18 cellular contexts compared by ENCODE assay signal in the genomic region with DNA sequence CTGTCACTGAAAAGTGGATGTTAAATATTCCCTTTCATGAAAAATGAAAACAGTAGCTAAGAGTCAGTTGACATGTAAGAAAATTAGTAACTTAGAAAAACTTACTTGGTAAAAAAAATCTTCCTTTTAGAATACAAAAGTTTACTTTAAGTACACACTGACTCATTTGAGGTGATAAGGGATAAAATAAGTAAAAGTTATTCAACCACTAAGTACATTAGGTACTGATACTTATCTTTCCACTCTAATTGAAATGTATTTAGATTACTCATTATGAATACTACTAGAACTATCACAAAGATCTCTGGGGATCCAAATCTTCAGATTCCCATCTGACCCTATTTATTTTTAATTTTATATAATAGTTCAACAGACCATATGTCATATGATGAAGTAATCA. TPM values are rescaled to one million over a fixed set of nuclear protein-coding genes. Genes with fewer than 3 reads are reported as not detected.
DNase-seq lines count a peak whose midpoint lies in the region; ATAC-seq, FAIRE-seq and TF ChIP-seq lines count a peak whose summit lies in the region.
"Had no signal": no experiment of that assay in that cellular context is flagged by ENCODE, and none has a peak within 500 bp of the region (broad histone marks: within the 10 kb centered on the region; RNA-seq: fewer than 3 reads in every experiment).

No MANE protein-coding gene starts in this region.

- dilution Hi-C loops in IMR-90 (cut with HindIII; ENCODE audit: low sequenced_read_pairs, unreplicated experiment), result no loop called here

- H2AFZ ChIP-seq in IMR-90 (replicated peaks; ENCODE audit: low read length, poor library complexity) (no peak overlapping the region), astrocyte (ENCODE audit: low read depth, low read length) (no peak overlapping the region)
- H2AFZ ChIP-seq: GM23248 had no signal

- H3K9ac ChIP-seq in IMR-90 (ENCODE audit: low read depth, low read length) (no peak overlapping the region), astrocyte (ENCODE audit: low read length) (no peak overlapping the region)
- H3K9ac ChIP-seq: GM23248 had no signal

- H3K27me3 ChIP-seq in IMR-90 (ENCODE audit: control insufficient read depth, insufficient read depth, low read length) (no peaks in the 10 kb centered on the region), astrocyte (ENCODE audit: insufficient read depth, low read length) (no peaks in the 10 kb centered on the region), tibial nerve (no peaks in the 10 kb centered on the region)

- TF ChIP-seq CTCF in IMR-90 (conservative IDR thresholded peaks at IDR 0.05; ENCODE audit: low read depth, low read length) (no peak), astrocyte (IDR thresholded peaks at IDR 0.05; ENCODE audit: insufficient read depth, low read depth, low read length) (no peak), tibial nerve (IDR thresholded peaks at IDR 0.05) (no peak)
- no peak for TF ChIP-seq CTCF in activated CD8-positive, alpha-beta T cell treated with anti-CD3 and anti-CD28 coated beads for 36 hours (IDR thresholded peaks at IDR 0.05)

- TF ChIP-seq RAD21 in IMR-90 (IDR thresholded peaks at IDR 0.05; ENCODE audit: low read length), result no peak

- peaks cover 2% of the 10 kb centered on the region; the same call in 1 of the 2 replicates for H3K36me3 ChIP-seq in IMR-90 (ENCODE audit: control insufficient read depth, insufficient read depth, low read length)
- H3K36me3 ChIP-seq in astrocyte (ENCODE audit: insufficient read depth, low read length), result no peaks in the 10 kb centered on the region
- peaks cover 0 to 78% (median 5%) of the 10 kb centered on the region in 3 donors for H3K36me3 ChIP-seq in tibial nerve

- TF ChIP-seq EP300 in tibial nerve (IDR thresholded peaks at IDR 0.05), result no peak

- ATAC-seq in IMR-90 (ENCODE audit: low read depth) (no peak), HG02678 (IDR thresholded peaks at IDR 0.05; ENCODE audit: unreplicated experiment) (no peak)
- ATAC-seq in activated CD8-positive, alpha-beta T cell treated with anti-CD3 and anti-CD28 coated beads for 36 hours, result no peak
- ATAC-seq: CD8-positive, alpha-beta T cell; GM12878; HepG2 had no signal

- H3K4me1 Mint-ChIP-seq in astrocyte (ENCODE audit: low read depth, unreplicated experiment), result no peaks in the 10 kb centered on the region
- peaks cover 5% of the 10 kb centered on the region for H3K4me1 Mint-ChIP-seq in activated CD8-positive, alpha-beta T cell treated with anti-CD3 and anti-CD28 coated beads for 36 hours (ENCODE audit: low read depth)
- H3K4me1 Mint-ChIP-seq: CD14-positive monocyte had no signal

- no peak overlapping the region for H3K23ac ChIP-seq in IMR-90 (ENCODE audit: low read depth, low read length)

- no TSS peak for BruUV-seq in IMR-90 (replicated peaks; lab: Mats Ljungman, UMichigan)

- no peaks in the 10 kb centered on the region for H3K79me1 ChIP-seq in IMR-90 (ENCODE audit: low read depth in 1 of 2, low read length in 2 of 2)

- H3K4me2 ChIP-seq in IMR-90 (ENCODE audit: low read depth, low read length) (no peak overlapping the region), astrocyte (ENCODE audit: low read length) (no peak overlapping the region)

- no peak overlapping the region for H2BK120ac ChIP-seq in IMR-90 (ENCODE audit: low read depth, low read length)

- no peaks in the 10 kb centered on the region for H3K4me1 ChIP-seq in IMR-90 (ENCODE audit: control insufficient read depth, insufficient read depth, low read length)
- H3K4me1 ChIP-seq in astrocyte (ENCODE audit: insufficient read depth, low read length), result no peaks in the 10 kb centered on the region
- no peaks in the 10 kb centered on the region for H3K4me1 ChIP-seq in tibial nerve

- intact Hi-C loops in IMR-90 (cut with micrococcal nuclease), result no loop called here
- intact Hi-C loops in activated CD8-positive, alpha-beta T cell treated with anti-CD3 and anti-CD28 coated beads for 36 hours (cut with micrococcal nuclease), result no loop called here

- no peak overlapping the region for H3K4me3 Mint-ChIP-seq in astrocyte (ENCODE audit: unreplicated experiment)
- H3K4me3 Mint-ChIP-seq in activated CD8-positive, alpha-beta T cell treated with anti-CD3 and anti-CD28 coated beads for 36 hours, result no peak overlapping the region
- H3K4me3 Mint-ChIP-seq: CD14-positive monocyte; CD8-positive, alpha-beta T cell had no signal

- FAIRE-seq in astrocyte (lab: Jason Lieb, UNC), result no peak
- FAIRE-seq: GM12878, GM18507, H54, HepG2, HTR-8/SVneo had no signal

- TF ChIP-seq POLR2A in IMR-90 (IDR thresholded peaks at IDR 0.05; ENCODE audit: low read depth, low read length), result no peak
- TF ChIP-seq POLR2A in tibial nerve (IDR thresholded peaks at IDR 0.05), result no peak

- H3K14ac ChIP-seq in IMR-90 (replicated peaks; ENCODE audit: low read depth, low read length), result no peak overlapping the region

- H3K9me1 ChIP-seq in IMR-90 (ENCODE audit: insufficient read depth, low read length), result no peaks in the 10 kb centered on the region

- no peak overlapping the region for H4K5ac ChIP-seq in IMR-90 (ENCODE audit: low read depth, low read length)

- H3K4me3 ChIP-seq in IMR-90 (ENCODE audit: insufficient read depth, low read depth, low read length) (no peak overlapping the region), astrocyte (ENCODE audit: insufficient read depth, low read depth, low read length) (no peak overlapping the region), tibial nerve (no peak overlapping the region)
- H3K4me3 ChIP-seq: GM12878, GM23248 had no signal

- H2BK15ac ChIP-seq in IMR-90 (ENCODE audit: low read depth, low read length), result no peak overlapping the region

- no peaks in the 10 kb centered on the region for H4K20me1 ChIP-seq in IMR-90 (ENCODE audit: insufficient read depth, low read length)
- H4K20me1 ChIP-seq in astrocyte (ENCODE audit: insufficient read depth, low read length), result no peaks in the 10 kb centered on the region

- no peak overlapping the region for H3K18ac ChIP-seq in IMR-90 (ENCODE audit: low read depth, low read length)

- H4K91ac ChIP-seq in IMR-90 (ENCODE audit: insufficient read depth, low read depth, low read length), result no peak overlapping the region

- no peak overlapping the region for H2BK20ac ChIP-seq in IMR-90 (ENCODE audit: low read depth, low read length)

- H3K4ac ChIP-seq in IMR-90 (ENCODE audit: low read depth, low read length), result no peak overlapping the region

- CTCF ChIA-PET in IMR-90 (lab: Yijun Ruan, JAX), result no interaction called here
- CTCF ChIA-PET in activated CD8-positive, alpha-beta T cell treated with anti-CD3 and anti-CD28 coated beads for 36 hours (lab: Charles Lee), result no interaction called here

- H3K27me3 Mint-ChIP-seq in astrocyte (ENCODE audit: low read depth, unreplicated experiment), result no peaks in the 10 kb centered on the region
- H3K27me3 Mint-ChIP-seq in activated CD8-positive, alpha-beta T cell treated with anti-CD3 and anti-CD28 coated beads for 36 hours, result no peaks in the 10 kb centered on the region

- H3K9me3 Mint-ChIP-seq in astrocyte (ENCODE audit: unreplicated experiment), result no peaks in the 10 kb centered on the region
- no peaks in the 10 kb centered on the region for H3K9me3 Mint-ChIP-seq in activated CD8-positive, alpha-beta T cell treated with anti-CD3 and anti-CD28 coated beads for 36 hours
- H3K9me3 Mint-ChIP-seq: CD14-positive monocyte; CD8-positive, alpha-beta T cell had no signal

- H2AK9ac ChIP-seq in IMR-90 (replicated peaks; ENCODE audit: low read depth, low read length, poor library complexity), result no peak overlapping the region

- no peaks in the 10 kb centered on the region for H3K9me3 ChIP-seq in IMR-90 (ENCODE audit: control insufficient read depth, insufficient read depth, low read length)
- H3K9me3 ChIP-seq in astrocyte (ENCODE audit: insufficient read depth, low read depth, low read length), result no peaks in the 10 kb centered on the region
- no peaks in the 10 kb centered on the region for H3K9me3 ChIP-seq in tibial nerve

- in situ Hi-C loops in IMR-90 (cut with MboI; ENCODE audit: low sequenced_read_pairs), result no loop called here

- no peak overlapping the region for H2AK5ac ChIP-seq in IMR-90 (ENCODE audit: low read depth, low read length)

- H4K8ac ChIP-seq in IMR-90 (ENCODE audit: low read depth in 2 of 2, low read length in 2 of 2), result no peak overlapping the region

- H3K27ac Mint-ChIP-seq in astrocyte (ENCODE audit: unreplicated experiment), result no peak overlapping the region
- no peak overlapping the region for H3K27ac Mint-ChIP-seq in activated CD8-positive, alpha-beta T cell treated with anti-CD3 and anti-CD28 coated beads for 36 hours
- H3K27ac Mint-ChIP-seq: CD14-positive monocyte; CD8-positive, alpha-beta T cell had no signal

- H3K27ac ChIP-seq in IMR-90 (ENCODE audit: insufficient read depth, low read length) (no peak overlapping the region), astrocyte (ENCODE audit: low read depth, low read length) (no peak overlapping the region), tibial nerve (no peak overlapping the region)
- H3K27ac ChIP-seq: GM23248 had no signal

- no peaks in the 10 kb centered on the region for H3K79me2 ChIP-seq in astrocyte (ENCODE audit: insufficient read depth, low read length)

- no peak overlapping the region for H3K56ac ChIP-seq in IMR-90 (ENCODE audit: extremely low read depth, insufficient read depth, low read length)

- DNase-seq in EH (ENCODE audit: low read depth), result peak; percentile 4
- DNase-seq in IMR-90, result peak; percentile 13
- peak; percentile 8 for DNase-seq in astrocyte (ENCODE audit: low read depth)
- peak; percentile 44 for DNase-seq in renal cortical epithelial cell (ENCODE audit: low read depth)
- DNase-seq in tibial nerve (ENCODE audit: low spot score in 2 of 2), result no peak
- no peak for DNase-seq in activated CD8-positive, alpha-beta T cell treated with anti-CD3 and anti-CD28 coated beads for 36 hours
- DNase-seq: CD8-positive, alpha-beta T cell; COR-L47; DMS53; GM23248 had no signal

- no peak overlapping the region for H2BK5ac ChIP-seq in IMR-90 (ENCODE audit: low read depth, low read length, poor library complexity, severe bottlenecking)

- POLR2A ChIA-PET in IMR-90 (lab: Charles Lee; ENCODE audit: unreplicated experiment), result no interaction called here
- POLR2A ChIA-PET in activated CD8-positive, alpha-beta T cell treated with anti-CD3 and anti-CD28 coated beads for 36 hours (lab: Charles Lee), result no interaction called here

- H3K36me3 Mint-ChIP-seq in astrocyte (ENCODE audit: low read depth, unreplicated experiment), result no peaks in the 10 kb centered on the region
- peaks cover 5% of the 10 kb centered on the region for H3K36me3 Mint-ChIP-seq in activated CD8-positive, alpha-beta T cell treated with anti-CD3 and anti-CD28 coated beads for 36 hours (ENCODE audit: low read depth)

RNA-seq across cellular contexts. Expression of gene SYCP3, which starts 12.2 kb away (rescaled TPM):
- total RNA-seq in IMR-90 (2012; rRNA removed) (under 0.01 TPM in 1 of 2 replicates, not detected in the other), astrocyte (not detected in 2 replicates), renal cortical epithelial cell (0.15 TPM in 1 of 2 replicates, not detected in the other), tibial nerve (under 1 TPM in 1 of 4 donors, not detected in 3; 0.60 TPM)
- polyA plus RNA-seq in IMR-90 (2012; rRNA removed), result 0.07 TPM in 1 of 2 replicates, not detected in the other
- not detected in 2 replicates for polyA plus RNA-seq in IMR-90 (2012; cell fraction: cytosol; rRNA removed)
- 0.10 TPM in 1 of 2 replicates, not detected in the other for polyA plus RNA-seq in IMR-90 (2012; cell fraction: nucleus; rRNA removed; ENCODE audit: low replicate concordance)
- under 1 TPM; 0.09 to 0.36 TPM for total RNA-seq in activated CD8-positive, alpha-beta T cell treated with anti-CD3 and anti-CD28 coated beads for 36 hours
- total RNA-seq: GM23248, HepG2 had no signal
- polyA plus RNA-seq: BJ, CD14-positive monocyte, HepG2 had no signal

RNA-seq across cellular contexts. Expression of gene CHPT1, which starts 29.7 kb away (rescaled TPM):
- total RNA-seq in IMR-90 (2012; rRNA removed), result 8.1 and 18.6 TPM in 2 replicates
- polyA plus RNA-seq in IMR-90 (2012; rRNA removed), result 11.4 and 11.7 TPM in 2 replicates
- 2.1 and 10.0 TPM in 2 replicates for polyA plus RNA-seq in IMR-90 (2012; cell fraction: cytosol; rRNA removed)
- 6.9 and 8.3 TPM in 2 replicates for polyA plus RNA-seq in IMR-90 (2012; cell fraction: nucleus; rRNA removed; ENCODE audit: low replicate concordance)
- 22.2 TPM in 2 replicates for total RNA-seq in astrocyte
- total RNA-seq in renal cortical epithelial cell, result 38.2 and 76.1 TPM in 2 replicates
- total RNA-seq in tibial nerve, result 100 to 1,000 TPM; 160 to 272 (median 228) TPM
- 10 to 100 TPM; 15.2 to 15.8 TPM for total RNA-seq in activated CD8-positive, alpha-beta T cell treated with anti-CD3 and anti-CD28 coated beads for 36 hours

Comparison
In these comparisons a context has a peak if more than half of its experiments do, and no peak if none do; other contexts are left out.
1. DNase-seq: peak in EH (single experiment), IMR-90 (single experiment), astrocyte (single experiment) and renal cortical epithelial cell (single experiment); none in tibial nerve (0 of 2) and activated CD8-positive, alpha-beta T cell treated with anti-CD3 and anti-CD28 coated beads for 36 hours (single experiment).